Comparison of ENCODE assay signal across 21 cellular contexts in genomic region chr6:43781572-43781928, GRCh38.
"Had no signal": no experiment of that assay in that cellular context is flagged by ENCODE, and none has a peak within 500 bp of the region (broad histone marks: within the 10 kb centered on the region; RNA-seq: fewer than 3 reads in every experiment).

No MANE protein-coding gene starts in this region.

- DNase-seq: activated CD4-positive, alpha-beta T cell treated with anti-CD3 and anti-CD28 coated beads, Interleukin-2, amount 10 ng/mL, durations not matched to agents 24 days and 14 days; activated CD8-positive, alpha-beta T cell treated with anti-CD3 and anti-CD28 coated beads, Interleukin-2, amount 10 ng/mL, durations not matched to agents 7 days and 5 days; activated naive CD4-positive, alpha-beta T cell; activated T-cell treated with anti-CD3 and anti-CD28 coated beads, Interleukin-2, amount 50 U/mL, for 1 hour; cortex of kidney; foreskin keratinocyte; hippocampal formation; kidney glomerular epithelial cell; mesendoderm; mucosa of descending colon; stimulated activated CD4-positive, alpha-beta T cell treated with anti-CD3 and anti-CD28 coated beads, Interleukin-12 subunit alpha, Interleukin-12 subunit beta, amount 100 ng/mL, for 4 hours; stimulated activated CD4-positive, alpha-beta T cell treated with anti-CD3 and anti-CD28 coated beads, Interleukin-4, amount 100 ng/mL, for 4 hours; stimulated activated naive CD8-positive, alpha-beta T cell treated with anti-CD3 and anti-CD28 coated beads, Interleukin-15, amount 100 ng/mL, for 72 hours; uterus had no signal

- H3K27ac Mint-ChIP-seq: activated CD4-positive, alpha-beta T cell treated with anti-CD3 and anti-CD28 coated beads, Interleukin-2, amount 10 ng/mL, durations not matched to agents 24 days and 14 days; activated CD8-positive, alpha-beta T cell treated with anti-CD3 and anti-CD28 coated beads, Interleukin-2, amount 10 ng/mL, durations not matched to agents 7 days and 5 days; activated naive CD8-positive, alpha-beta T cell had no signal

- H3K4me3 Mint-ChIP-seq: activated CD4-positive, alpha-beta T cell treated with anti-CD3 and anti-CD28 coated beads, Interleukin-2, amount 10 ng/mL, durations not matched to agents 24 days and 14 days; activated CD8-positive, alpha-beta T cell treated with anti-CD3 and anti-CD28 coated beads, Interleukin-2, amount 10 ng/mL, durations not matched to agents 7 days and 5 days; activated naive CD8-positive, alpha-beta T cell; neural crest cell; stimulated activated naive CD8-positive, alpha-beta T cell treated with anti-CD3 and anti-CD28 coated beads, Interleukin-15, amount 100 ng/mL, for 72 hours had no signal

- ATAC-seq: activated CD4-positive, CD25-positive, alpha-beta regulatory T cell treated with anti-CD3 and anti-CD28 coated beads, Interleukin-2, amount 50 U/mL, for 24 hours; activated CD8-positive, alpha-beta T cell treated with anti-CD3 and anti-CD28 coated beads, Interleukin-2, amount 10 ng/mL, durations not matched to agents 7 days and 5 days; foreskin keratinocyte; mucosa of descending colon; right cardiac atrium; SK-N-SH treated with all-trans-retinoic acid at 6 μM for 48 hours; stimulated activated naive CD8-positive, alpha-beta T cell treated with anti-CD3 and anti-CD28 coated beads, Interleukin-15, amount 100 ng/mL, for 72 hours had no signal

- FAIRE-seq: astrocyte, endometrium had no signal

- H3K4me1 Mint-ChIP-seq: neural crest cell had no signal

- H3K27me3 Mint-ChIP-seq: activated CD4-positive, alpha-beta T cell treated with anti-CD3 and anti-CD28 coated beads, Interleukin-2, amount 10 ng/mL, durations not matched to agents 24 days and 14 days; activated naive CD8-positive, alpha-beta T cell; stimulated activated naive CD8-positive, alpha-beta T cell treated with anti-CD3 and anti-CD28 coated beads, Interleukin-15, amount 100 ng/mL, for 72 hours had no signal

- H3K9me3 Mint-ChIP-seq: activated CD4-positive, alpha-beta T cell treated with anti-CD3 and anti-CD28 coated beads, Interleukin-2, amount 10 ng/mL, durations not matched to agents 24 days and 14 days; neural crest cell; stimulated activated naive CD8-positive, alpha-beta T cell treated with anti-CD3 and anti-CD28 coated beads, Interleukin-15, amount 100 ng/mL, for 72 hours had no signal
